24 cellular contexts compared by ENCODE assay signal in the genomic region with DNA sequence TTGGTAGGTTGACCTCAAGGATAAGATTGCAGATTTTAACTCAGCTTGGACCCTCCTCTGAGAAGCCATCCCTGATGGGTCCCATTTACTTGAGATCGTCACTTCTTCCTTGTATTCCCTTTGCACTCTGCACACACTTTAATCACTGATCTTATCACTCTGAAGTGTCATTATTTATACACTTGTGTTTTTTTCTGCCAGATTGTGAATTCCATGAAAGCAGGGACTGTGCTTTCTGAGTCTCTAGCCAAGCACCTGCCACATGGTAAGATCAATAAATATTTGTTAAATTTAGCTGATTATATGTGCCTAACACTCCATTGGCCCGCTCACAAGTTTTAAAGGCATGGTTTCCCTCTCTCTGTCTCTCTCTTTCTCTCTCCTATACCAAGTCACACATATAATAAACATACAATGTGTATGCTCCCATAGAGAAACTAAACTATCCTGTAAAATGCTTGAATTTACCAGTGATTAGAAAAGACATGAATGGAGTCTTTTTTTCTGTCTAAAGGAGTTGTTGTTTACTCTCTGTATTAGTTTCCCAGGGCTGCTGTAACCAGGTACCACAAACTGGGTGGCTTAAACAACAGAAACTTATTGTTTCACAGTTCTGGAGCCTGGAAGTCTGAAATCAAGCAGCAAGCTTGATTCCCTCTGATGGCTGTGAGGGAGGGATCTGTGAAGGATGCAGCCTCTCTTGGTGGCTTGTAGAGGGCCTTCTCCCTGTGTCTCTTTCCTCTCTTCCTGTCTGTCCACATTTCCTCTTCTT.
"Had no signal": no experiment of that assay in that cellular context is flagged by ENCODE, and none has a peak within 500 bp of the region (broad histone marks: within the 10 kb centered on the region; RNA-seq: fewer than 3 reads in every experiment).

No MANE protein-coding gene starts in this region.

- H3K9me3 Mint-ChIP-seq: activated CD8-positive, alpha-beta T cell treated with anti-CD3 and anti-CD28 coated beads for 36 hours; activated naive CD8-positive, alpha-beta T cell treated with anti-CD3 and anti-CD28 coated beads, Interleukin-2, amount 10 ng/mL, durations not matched to agents 7 days and 5 days; activated T-cell treated with anti-CD3 and anti-CD28 coated beads, Interleukin-2, amount 50 U/mL, for 24 hours; activated T-helper 2 cell treated with anti-CD3 and anti-CD28 coated beads, Interferon-gamma antibody, Interleukin-2, Interleukin-4, amounts not matched to agents 10 μg/mL and 5 μg/mL and 100 μg/mL, durations not matched to agents 14 hours and 24 hours and 36 hours; naive B cell; stimulated activated naive CD8-positive, alpha-beta T cell treated with anti-CD3 and anti-CD28 coated beads, Interleukin-15, amount 100 ng/mL, for 72 hours had no signal

- H3K27ac ChIP-seq: dorsolateral prefrontal cortex, heart right ventricle, left ventricle myocardium inferior had no signal

- H3K9me3 ChIP-seq: heart right ventricle, left ventricle myocardium inferior, mucosa of descending colon, right lobe of liver had no signal

- H3K4me1 Mint-ChIP-seq: naive B cell; neural crest cell; stimulated activated naive CD8-positive, alpha-beta T cell treated with anti-CD3 and anti-CD28 coated beads, Interleukin-15, amount 100 ng/mL, for 72 hours had no signal

- H3K4me3 Mint-ChIP-seq: activated CD8-positive, alpha-beta T cell treated with anti-CD3 and anti-CD28 coated beads for 36 hours; activated naive CD8-positive, alpha-beta T cell treated with anti-CD3 and anti-CD28 coated beads, Interleukin-2, amount 10 ng/mL, durations not matched to agents 7 days and 5 days; activated T-cell treated with anti-CD3 and anti-CD28 coated beads, Interleukin-2, amount 50 U/mL, for 24 hours; naive B cell; neural crest cell; stimulated activated naive CD8-positive, alpha-beta T cell treated with anti-CD3 and anti-CD28 coated beads, Interleukin-15, amount 100 ng/mL, for 72 hours had no signal

- H3K27me3 ChIP-seq: dorsolateral prefrontal cortex, heart right ventricle, right lobe of liver had no signal

- H3K4me3 ChIP-seq: dorsolateral prefrontal cortex, heart right ventricle, left ventricle myocardium inferior, mucosa of descending colon, right lobe of liver had no signal

- H3K36me3 Mint-ChIP-seq: activated naive CD8-positive, alpha-beta T cell treated with anti-CD3 and anti-CD28 coated beads, Interleukin-2, amount 10 ng/mL, durations not matched to agents 7 days and 5 days; naive B cell had no signal

- H3K36me3 ChIP-seq: heart right ventricle, left ventricle myocardium inferior, right lobe of liver had no signal

- H3K27ac Mint-ChIP-seq: activated CD8-positive, alpha-beta T cell treated with anti-CD3 and anti-CD28 coated beads for 36 hours; activated naive CD8-positive, alpha-beta T cell treated with anti-CD3 and anti-CD28 coated beads, Interleukin-2, amount 10 ng/mL, durations not matched to agents 7 days and 5 days; activated T-cell treated with anti-CD3 and anti-CD28 coated beads, Interleukin-2, amount 50 U/mL, for 24 hours; activated T-helper 2 cell treated with anti-CD3 and anti-CD28 coated beads, Interferon-gamma antibody, Interleukin-2, Interleukin-4, amounts not matched to agents 10 μg/mL and 5 μg/mL and 100 μg/mL, durations not matched to agents 14 hours and 24 hours and 36 hours; naive B cell had no signal

- H3K27me3 Mint-ChIP-seq: activated CD8-positive, alpha-beta T cell treated with anti-CD3 and anti-CD28 coated beads for 36 hours; activated T-cell treated with anti-CD3 and anti-CD28 coated beads, Interleukin-2, amount 50 U/mL, for 24 hours; naive B cell; stimulated activated naive CD8-positive, alpha-beta T cell treated with anti-CD3 and anti-CD28 coated beads, Interleukin-15, amount 100 ng/mL, for 72 hours had no signal

- DNase-seq: activated CD4-positive, alpha-beta T cell treated with anti-CD3 and anti-CD28 coated beads for 48 hours; activated CD4-positive, CD25-positive, alpha-beta regulatory T cell; activated CD8-positive, alpha-beta T cell treated with anti-CD3 and anti-CD28 coated beads for 36 hours; activated naive CD4-positive, alpha-beta T cell treated with Interleukin-2 at 50 U/mL for 16 hours; activated naive CD8-positive, alpha-beta T cell treated with anti-CD3 and anti-CD28 coated beads, Interleukin-2, amount 10 ng/mL, durations not matched to agents 7 days and 5 days; activated T-cell treated with anti-CD3 and anti-CD28 coated beads, Interleukin-2, amount 50 U/mL, for 24 hours; amygdala; caudate nucleus; dorsolateral prefrontal cortex; erythroblast; heart right ventricle; kidney glomerular epithelial cell; left ventricle myocardium inferior; mesenchymal stem cell; mucosa of descending colon; naive B cell; right lobe of liver; small intestine; stimulated activated CD4-positive, alpha-beta T cell treated with anti-CD3 and anti-CD28 coated beads, Interleukin-15, amount 100 ng/mL, for 24 hours; stimulated activated CD4-positive, alpha-beta T cell treated with anti-CD3 and anti-CD28 coated beads, Interleukin-4, amount 100 ng/mL, for 1 hour; stimulated activated naive CD8-positive, alpha-beta T cell treated with anti-CD3 and anti-CD28 coated beads, Interleukin-15, amount 100 ng/mL, for 72 hours; T-helper 9 cell had no signal

- ATAC-seq: activated CD8-positive, alpha-beta T cell treated with anti-CD3 and anti-CD28 coated beads for 36 hours; heart right ventricle; mucosa of descending colon; stimulated activated naive CD8-positive, alpha-beta T cell treated with anti-CD3 and anti-CD28 coated beads, Interleukin-15, amount 100 ng/mL, for 72 hours had no signal
